10 cellular contexts compared by ENCODE assay signal in the genomic region with DNA sequence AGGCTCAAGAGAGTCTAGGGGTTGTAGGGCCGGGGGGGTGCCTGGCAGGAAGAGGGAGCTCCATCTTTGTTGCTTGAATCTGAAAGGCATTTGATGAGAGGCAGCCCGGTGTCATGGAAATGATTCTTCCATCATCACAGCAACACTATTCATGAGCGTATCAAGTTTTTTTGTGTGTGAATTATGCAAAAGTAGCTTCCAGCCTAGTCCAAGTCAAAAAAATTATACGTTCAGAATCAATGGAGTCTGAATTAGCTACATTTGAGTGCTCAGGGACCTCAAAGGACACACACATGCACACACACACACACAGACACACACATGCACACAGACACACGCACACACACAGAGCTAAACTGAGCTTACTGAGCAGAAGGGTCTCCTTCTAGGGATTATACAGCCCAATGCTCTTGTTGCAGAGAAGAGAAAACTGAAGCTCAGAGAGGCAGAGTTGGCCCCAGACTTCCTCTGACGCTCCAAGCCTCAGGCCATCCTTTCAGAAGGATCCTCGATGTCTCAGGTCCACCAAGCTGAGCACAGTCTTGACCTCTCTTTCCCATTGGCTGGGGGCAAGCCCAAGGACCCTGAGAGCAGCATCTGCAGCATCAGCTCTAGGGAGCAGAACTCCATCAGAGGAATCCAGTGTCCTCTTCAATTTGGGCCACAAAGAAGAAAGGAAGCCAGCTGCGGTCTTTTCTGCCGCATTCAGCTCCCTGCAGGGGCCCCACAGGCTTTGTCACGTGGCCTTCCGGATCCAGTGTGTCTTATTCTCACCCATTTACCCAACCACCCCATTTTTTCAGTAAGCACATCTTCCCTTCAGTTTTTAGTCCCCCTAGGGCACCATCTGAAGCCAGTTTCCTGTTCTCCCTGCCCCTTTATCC.
A peak's percentile ranks its signal among the peaks of the same experiment; 100 is the strongest.
DNase-seq lines count a peak whose midpoint lies in the region; ATAC-seq and TF ChIP-seq lines count a peak whose summit lies in the region.
"Had no signal": no experiment of that assay in that cellular context is flagged by ENCODE, and none has a peak within 500 bp of the region (broad histone marks: within the 10 kb centered on the region; RNA-seq: fewer than 3 reads in every experiment).

No MANE protein-coding gene starts in this region.

- no peak overlapping the region for H3K4me3 ChIP-seq in GM12865 (ENCODE audit: low read depth, low read length)

- no peak for TF ChIP-seq CTCF in GM12865 (IDR thresholded peaks at IDR 0.05; ENCODE audit: insufficient read depth, low read depth, low read length, missing control alignments)

- intact Hi-C loops in sciatic nerve (cut with DNase I) = no loop called here

- H3K27ac Mint-ChIP-seq in activated naive CD4-positive, alpha-beta T cell treated with anti-CD3 and anti-CD28 coated beads, Interleukin-2, amount 10 ng/mL, durations not matched to agents 7 days and 5 days = peak overlapping the region; percentile 93

- in situ Hi-C loops in G401 (cut with HindIII; ENCODE audit: low sequenced_read_pairs) = no loop called here

- CTCF ChIA-PET in activated naive CD4-positive, alpha-beta T cell treated with anti-CD3 and anti-CD28 coated beads, Interleukin-2, amount 10 ng/mL, durations not matched to agents 7 days and 5 days (lab: Charles Lee) = interaction anchor here (0.9 to 1.9 kb wide), 15 partner anchors 8 to 1069 kb away, joined by 3 to 7 read pairs (median 4); no protein-coding TSS in a partner anchor
- CTCF ChIA-PET in HEK293T (lab: Yijun Ruan, JAX) = interaction anchor here (1.0 to 1.1 kb wide), 2 partner anchors 9 to 11 kb away, joined by 3 read pairs; no protein-coding TSS in a partner anchor

- no peaks in the 10 kb centered on the region for H3K9me3 Mint-ChIP-seq in activated naive CD4-positive, alpha-beta T cell treated with anti-CD3 and anti-CD28 coated beads, Interleukin-2, amount 10 ng/mL, durations not matched to agents 7 days and 5 days

- peak overlapping the region; percentile 75 for H3K4me3 Mint-ChIP-seq in activated naive CD4-positive, alpha-beta T cell treated with anti-CD3 and anti-CD28 coated beads, Interleukin-2, amount 10 ng/mL, durations not matched to agents 7 days and 5 days

- DNase-seq in GM12865 (ENCODE audit: low read depth) (peak; percentile 48), T follicular helper cell (ENCODE audit: low read depth) (peak; percentile 56), sciatic nerve (ENCODE audit: low spot score) (no peak), G401 (ENCODE audit: low spot score) (no peak), NCI-H1105 (lab: John Stamatoyannopoulos, UW) (no peak), HEK293T (ENCODE audit: extremely low spot score) (no peak)
- DNase-seq in activated naive CD4-positive, alpha-beta T cell treated with anti-CD3 and anti-CD28 coated beads, Interleukin-2, amount 10 ng/mL, durations not matched to agents 7 days and 5 days = peak; percentile 83
- DNase-seq: left ventricle myocardium superior, NCI-H1694 had no signal

- ATAC-seq in sciatic nerve (peak; percentile 42), GM18511 (IDR thresholded peaks at IDR 0.05; ENCODE audit: unreplicated experiment) (no peak)
- ATAC-seq: left ventricle myocardium superior had no signal

- H3K36me3 Mint-ChIP-seq in activated naive CD4-positive, alpha-beta T cell treated with anti-CD3 and anti-CD28 coated beads, Interleukin-2, amount 10 ng/mL, durations not matched to agents 7 days and 5 days = peaks cover 2% of the 10 kb centered on the region

- H3K4me1 Mint-ChIP-seq in activated naive CD4-positive, alpha-beta T cell treated with anti-CD3 and anti-CD28 coated beads, Interleukin-2, amount 10 ng/mL, durations not matched to agents 7 days and 5 days = peaks cover 49% of the 10 kb centered on the region

- peaks cover 44% of the 10 kb centered on the region for H3K27me3 Mint-ChIP-seq in activated naive CD4-positive, alpha-beta T cell treated with anti-CD3 and anti-CD28 coated beads, Interleukin-2, amount 10 ng/mL, durations not matched to agents 7 days and 5 days

- POLR2A ChIA-PET in HEK293T (lab: Yijun Ruan, JAX) = interaction anchor here (1.3 kb wide), 1 partner anchor 9 kb away, joined by 7 read pairs; no protein-coding TSS in a partner anchor

TF ChIP-seq in HEK293T, 16 proteins besides CTCF, POLR2A, EP300 and RAD21:
- TF ChIP-seq, protein P1, sequence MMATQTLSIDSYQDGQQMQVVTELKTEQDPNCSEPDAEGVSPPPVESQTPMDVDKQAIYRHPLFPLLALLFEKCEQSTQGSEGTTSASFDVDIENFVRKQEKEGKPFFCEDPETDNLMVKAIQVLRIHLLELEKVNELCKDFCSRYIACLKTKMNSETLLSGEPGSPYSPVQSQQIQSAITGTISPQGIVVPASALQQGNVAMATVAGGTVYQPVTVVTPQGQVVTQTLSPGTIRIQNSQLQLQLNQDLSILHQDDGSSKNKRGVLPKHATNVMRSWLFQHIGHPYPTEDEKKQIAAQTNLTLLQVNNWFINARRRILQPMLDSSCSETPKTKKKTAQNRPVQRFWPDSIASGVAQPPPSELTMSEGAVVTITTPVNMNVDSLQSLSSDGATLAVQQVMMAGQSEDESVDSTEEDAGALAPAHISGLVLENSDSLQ (IDR thresholded peaks at IDR 0.05) = no peak
- TF ChIP-seq NFRKB (IDR thresholded peaks at IDR 0.05) (no peak), FOXK2 (IDR thresholded peaks at IDR 0.05) (no peak), SP1 (IDR thresholded peaks at IDR 0.05) (no peak), ELF4 (IDR thresholded peaks at IDR 0.05) (no peak), BHLHE40 (IDR thresholded peaks at IDR 0.05; ENCODE audit: borderline replicate concordance) (no peak), SUZ12 (IDR thresholded peaks at IDR 0.05) (no peak), CTBP1 (IDR thresholded peaks at IDR 0.05; ENCODE audit: borderline replicate concordance) (no peak), ZNF384 (IDR thresholded peaks at IDR 0.05) (no peak)

Comparison
In these comparisons a context has a peak if more than half of its experiments do, and no peak if none do; other contexts are left out.
1. DNase-seq: peak in GM12865 (single experiment), T follicular helper cell (single experiment) and activated naive CD4-positive, alpha-beta T cell treated with anti-CD3 and anti-CD28 coated beads, Interleukin-2, amount 10 ng/mL, durations not matched to agents 7 days and 5 days (single experiment); none in sciatic nerve (single experiment), G401 (single experiment), NCI-H1105 (single experiment) and HEK293T (single experiment).